In genomic region chr19:39307233-39307821, GRCh38 we compare ENCODE assay signal across 9 cellular contexts. TPM values are rescaled to one million over a fixed set of nuclear protein-coding genes. Genes with fewer than 3 reads are reported as not detected.
DNase-seq lines count a peak whose midpoint lies in the region; ATAC-seq and TF ChIP-seq lines count a peak whose summit lies in the region.
"Had no signal": no experiment of that assay in that cellular context is flagged by ENCODE, and none has a peak within 500 bp of the region (broad histone marks: within the 10 kb centered on the region; RNA-seq: fewer than 3 reads in every experiment).

No MANE protein-coding gene starts in this region.

- 14 to 42% methylated on average over 62 of the region's 62 CpGs for WGBS in sigmoid colon, 2 donors
- 24% methylated on average over 28 of the region's 62 CpGs for WGBS in prostate gland

- H3K27ac ChIP-seq in sigmoid colon: no peak overlapping the region
- no peak overlapping the region for H3K27ac ChIP-seq in prostate gland

- intact Hi-C loops in sigmoid colon (cut with DNase I): no loop called here
- intact Hi-C loops in prostate gland (cut with DNase I): no loop called here

- H3K36me3 ChIP-seq in adipocyte (ENCODE audit: control insufficient read depth, insufficient read depth, low read length, severe bottlenecking): no peaks in the 10 kb centered on the region
- no peaks in the 10 kb centered on the region for H3K36me3 ChIP-seq in sigmoid colon
- no peaks in the 10 kb centered on the region for H3K36me3 ChIP-seq in prostate gland

- no peak for TF ChIP-seq EP300 in sigmoid colon (IDR thresholded peaks at IDR 0.05)

- no peaks in the 10 kb centered on the region for H3K9me3 ChIP-seq in adipocyte (ENCODE audit: control insufficient read depth, low read length)
- no peaks in the 10 kb centered on the region for H3K9me3 ChIP-seq in sigmoid colon
- no peaks in the 10 kb centered on the region for H3K9me3 ChIP-seq in prostate gland

- no peak overlapping the region for H3K9ac ChIP-seq in adipocyte (ENCODE audit: low read length)

- H3K4me1 ChIP-seq in adipocyte (ENCODE audit: control insufficient read depth, insufficient read depth, low read length) (peaks cover 4% of the 10 kb centered on the region), sigmoid colon (peaks cover 0 to 14% (median 9%) of the 10 kb centered on the region in 4 donors), prostate gland (replicated peaks) (peaks cover 5% of the 10 kb centered on the region)

- TF ChIP-seq POLR2A in sigmoid colon (IDR thresholded peaks at IDR 0.05): no peak
- TF ChIP-seq POLR2A in prostate gland (IDR thresholded peaks at IDR 0.05): no peak

- H3K9me3 Mint-ChIP-seq in activated naive CD8-positive, alpha-beta T cell treated with anti-CD3 and anti-CD28 coated beads, Interleukin-2, amount 50 U/mL, for 24 hours: no peaks in the 10 kb centered on the region
- H3K9me3 Mint-ChIP-seq: activated T-cell treated with anti-CD3 and anti-CD28 coated beads, Interleukin-2, amount 50 U/mL, for 4 hours had no signal

- ATAC-seq in activated naive CD8-positive, alpha-beta T cell treated with anti-CD3 and anti-CD28 coated beads, Interleukin-2, amount 50 U/mL, for 24 hours: no peak
- ATAC-seq: activated T-cell treated with anti-CD3 and anti-CD28 coated beads, Interleukin-2, amount 50 U/mL, for 4 hours had no signal

- peak; percentile 91 for DNase-seq in HuH-7 (ENCODE audit: low spot score)
- DNase-seq in adipocyte (ENCODE audit: low read depth): peak; percentile 44
- peak; percentile 42 for DNase-seq in sigmoid colon
- DNase-seq in stimulated activated CD4-positive, alpha-beta T cell treated with anti-CD3 and anti-CD28 coated beads, Interleukin-2, amount 100 ng/mL, for 24 hours: no peak
- DNase-seq in germinal center (ENCODE audit: low spot score): no peak
- no peak for DNase-seq in activated naive CD8-positive, alpha-beta T cell treated with anti-CD3 and anti-CD28 coated beads, Interleukin-2, amount 50 U/mL, for 24 hours
- DNase-seq in prostate gland (ENCODE audit: low spot score): no peak
- DNase-seq: activated T-cell treated with anti-CD3 and anti-CD28 coated beads, Interleukin-2, amount 50 U/mL, for 4 hours had no signal

- peaks cover 43% of the 10 kb centered on the region for H3K27me3 ChIP-seq in adipocyte (replicated peaks; ENCODE audit: control insufficient read depth, insufficient read depth, low read length)
- H3K27me3 ChIP-seq in sigmoid colon: peaks cover 27 to 78% (median 54%) of the 10 kb centered on the region in 3 donors
- H3K27me3 ChIP-seq in prostate gland (replicated peaks; ENCODE audit: insufficient read depth): peaks cover 2% of the 10 kb centered on the region

- TF ChIP-seq CTCF in sigmoid colon (IDR thresholded peaks at IDR 0.05) (no peak), prostate gland (IDR thresholded peaks at IDR 0.05) (no peak)

- H3K27ac Mint-ChIP-seq in activated naive CD8-positive, alpha-beta T cell treated with anti-CD3 and anti-CD28 coated beads, Interleukin-2, amount 50 U/mL, for 24 hours: no peak overlapping the region

- peak overlapping the region; percentile 23 for H3K4me3 ChIP-seq in adipocyte (ENCODE audit: low read length)
- peak overlapping the region; percentile 60 for H3K4me3 ChIP-seq in iPS-11a (ENCODE audit: low read depth, low read length)
- H3K4me3 ChIP-seq in sigmoid colon: peak overlapping the region in 2 of 4 donors; percentile 16 to 27
- H3K4me3 ChIP-seq in prostate gland: peak overlapping the region in 1 of 2 donors; percentile 19

- H3K27me3 Mint-ChIP-seq in activated naive CD8-positive, alpha-beta T cell treated with anti-CD3 and anti-CD28 coated beads, Interleukin-2, amount 50 U/mL, for 24 hours: no peaks in the 10 kb centered on the region

- no peak overlapping the region for H3K4me3 Mint-ChIP-seq in activated naive CD8-positive, alpha-beta T cell treated with anti-CD3 and anti-CD28 coated beads, Interleukin-2, amount 50 U/mL, for 24 hours
- H3K4me3 Mint-ChIP-seq: activated T-cell treated with anti-CD3 and anti-CD28 coated beads, Interleukin-2, amount 50 U/mL, for 4 hours had no signal

- H3K36me3 Mint-ChIP-seq in activated naive CD8-positive, alpha-beta T cell treated with anti-CD3 and anti-CD28 coated beads, Interleukin-2, amount 50 U/mL, for 24 hours (ENCODE audit: low read depth): peaks cover 5% of the 10 kb centered on the region

- no peaks in the 10 kb centered on the region for H3K4me1 Mint-ChIP-seq in activated naive CD8-positive, alpha-beta T cell treated with anti-CD3 and anti-CD28 coated beads, Interleukin-2, amount 50 U/mL, for 24 hours

RNA-seq across cellular contexts. Expression of gene IFNL1, which starts 11.1 kb away (rescaled TPM):
- total RNA-seq in sigmoid colon (not detected), prostate gland (not detected)
- polyA plus RNA-seq in sigmoid colon: under 1 TPM in 1 of 3 donors, not detected in 2; 0.09 TPM
- total RNA-seq: activated T-cell treated with anti-CD3 and anti-CD28 coated beads, Interleukin-2, amount 50 U/mL, for 4 hours had no signal

RNA-seq across cellular contexts. Expression of gene LRFN1, which starts 13.3 kb away (rescaled TPM):
- 1 to 10 TPM in 3 of 4 donors, under 1 TPM in 1; 0.82 to 1.8 (median 1.2) TPM for total RNA-seq in sigmoid colon
- 1 to 10 TPM in 1 of 3 donors, under 1 TPM in 2; under 0.01 to 1.0 (median 0.23) TPM for polyA plus RNA-seq in sigmoid colon
- total RNA-seq in prostate gland: 1 to 10 TPM; 4.2 to 5.6 TPM

RNA-seq across cellular contexts. Expression of gene GMFG, which starts 28.5 kb away (rescaled TPM):
- 10 to 100 TPM in 1 of 4 donors, 1 to 10 TPM in 3; 5.3 to 23.1 (median 8.6) TPM for total RNA-seq in sigmoid colon
- polyA plus RNA-seq in sigmoid colon: 10 to 100 TPM; 37.2 to 98.6 (median 56.5) TPM
- total RNA-seq in prostate gland: 10 to 100 TPM in 1 of 2 donors, 1 to 10 TPM in 1; 1.5 to 10.2 TPM

RNA-seq across cellular contexts. Expression of gene SAMD4B, which starts 34.9 kb away (rescaled TPM):
- total RNA-seq in sigmoid colon (10 to 100 TPM; 37.8 to 83.6 (median 65.4) TPM), prostate gland (100 to 1,000 TPM; 133 to 227 TPM)
- 10 to 100 TPM; 28.4 to 79.4 (median 38.4) TPM for polyA plus RNA-seq in sigmoid colon

RNA-seq across cellular contexts. Expression of gene IFNL2, which starts 39.1 kb away (rescaled TPM):
- total RNA-seq in sigmoid colon (not detected), prostate gland (not detected)
- polyA plus RNA-seq in sigmoid colon: not detected
- total RNA-seq: activated T-cell treated with anti-CD3 and anti-CD28 coated beads, Interleukin-2, amount 50 U/mL, for 4 hours had no signal

Comparison
In these comparisons a context has a peak if more than half of its experiments do, and no peak if none do; other contexts are left out.
1. DNase-seq: peak in HuH-7 (single experiment), adipocyte (single experiment) and sigmoid colon (single experiment); none in stimulated activated CD4-positive, alpha-beta T cell treated with anti-CD3 and anti-CD28 coated beads, Interleukin-2, amount 100 ng/mL, for 24 hours (0 of 2), germinal center (single experiment), activated naive CD8-positive, alpha-beta T cell treated with anti-CD3 and anti-CD28 coated beads, Interleukin-2, amount 50 U/mL, for 24 hours (single experiment) and prostate gland (single experiment).